ENCODE assay signal across 21 cellular contexts in the genomic region with DNA sequence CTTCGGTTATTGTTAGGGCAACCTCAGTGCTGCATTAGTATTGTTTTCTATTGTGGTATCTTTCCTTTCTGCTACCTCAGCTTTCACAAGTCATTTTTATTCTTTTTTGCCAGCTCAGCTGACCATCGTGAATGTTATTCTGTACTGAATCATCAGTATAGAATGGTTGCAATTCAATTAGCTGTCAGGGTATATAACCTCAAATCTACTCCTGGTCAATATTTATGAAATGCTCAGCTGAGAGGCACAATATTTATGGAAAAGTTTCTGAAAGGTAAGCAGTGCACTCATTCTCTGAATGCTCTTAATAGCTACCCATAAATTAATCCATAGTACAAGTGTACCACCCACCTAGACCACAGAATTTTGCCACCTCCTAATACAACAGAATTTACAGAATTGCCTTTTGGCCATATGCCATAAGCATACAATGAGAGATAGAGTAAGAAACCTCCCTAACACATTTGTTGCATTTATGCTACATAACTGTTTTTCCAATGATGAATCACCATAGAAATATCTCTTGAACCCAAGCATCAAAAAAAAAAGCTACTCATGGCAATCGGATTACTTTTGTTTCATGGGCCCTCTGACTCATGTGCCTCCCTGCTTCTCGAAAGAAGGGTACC.
DNase-seq lines count a peak whose midpoint lies in the region; ATAC-seq and TF ChIP-seq lines count a peak whose summit lies in the region.
"Had no signal": no experiment of that assay in that cellular context is flagged by ENCODE, and none has a peak within 500 bp of the region (broad histone marks: within the 10 kb centered on the region; RNA-seq: fewer than 3 reads in every experiment).

No MANE protein-coding gene starts in this region.

- WGBS in prostate gland, result 81% methylated on average over 4 of the region's 4 CpGs

- H3K27ac ChIP-seq in KMS-11 (peak overlapping the region; percentile 62), prostate gland (no peak overlapping the region)
- H3K27ac ChIP-seq: colonic mucosa, ovary, transverse colon, VCaP had no signal

- no peaks in the 10 kb centered on the region for H3K9me3 ChIP-seq in prostate gland
- H3K9me3 ChIP-seq: colonic mucosa, ovary, transverse colon had no signal

- no peaks in the 10 kb centered on the region for H4K20me1 ChIP-seq in KMS-11 (ENCODE audit: insufficient read depth)

- no peak for TF ChIP-seq POLR2A in prostate gland (IDR thresholded peaks at IDR 0.05)

- intact Hi-C loops in prostate gland (cut with DNase I), result no loop called here

- H3K79me2 ChIP-seq in KMS-11 (ENCODE audit: insufficient read depth, low read depth), result no peaks in the 10 kb centered on the region

- peaks cover 47% of the 10 kb centered on the region for H3K4me1 ChIP-seq in KMS-11 (ENCODE audit: low read depth, poor library complexity, severe bottlenecking)
- H3K4me1 ChIP-seq in prostate gland (replicated peaks), result no peaks in the 10 kb centered on the region
- H3K4me1 ChIP-seq: colonic mucosa, transverse colon had no signal

- H3K4me2 ChIP-seq in KMS-11, result peak overlapping the region; percentile 53

- H3K4me3 ChIP-seq in AG10803 (ENCODE audit: low read length) (no peak overlapping the region), KMS-11 (IDR thresholded peaks at IDR 0.05; ENCODE audit: insufficient read depth, low read depth, low read length) (no peak overlapping the region), prostate gland (no peak overlapping the region)
- H3K4me3 ChIP-seq: colonic mucosa, MG63, ovary, transverse colon had no signal

- H3K9ac ChIP-seq in KMS-11, result no peak overlapping the region; the same call in 1 of the 2 replicates

- H3K27me3 ChIP-seq in KMS-11 (ENCODE audit: insufficient read depth, low read depth) (no peaks in the 10 kb centered on the region), prostate gland (replicated peaks; ENCODE audit: insufficient read depth) (no peaks in the 10 kb centered on the region)
- H3K27me3 ChIP-seq: colonic mucosa, MG63, transverse colon had no signal

- ATAC-seq in HG02981 (IDR thresholded peaks at IDR 0.05; ENCODE audit: unreplicated experiment) (no peak), GM19467 (IDR thresholded peaks at IDR 0.05; ENCODE audit: unreplicated experiment) (no peak)
- ATAC-seq: activated naive CD8-positive, alpha-beta T cell treated with anti-CD3 and anti-CD28 coated beads, Interleukin-2, amount 50 U/mL, for 24 hours; left cardiac atrium; stimulated activated memory B cell treated with anti-CD40 and anti-IgM and Interleukin-4, amounts not matched to agents 10 μg/mL and 1 μg/mL and 100 μg/mL, for 72 hours had no signal

- TF ChIP-seq CTCF in AG10803 (conservative IDR thresholded peaks at IDR 0.05; ENCODE audit: low read length), result no peak
- no peak for TF ChIP-seq CTCF in KMS-11 (conservative IDR thresholded peaks at IDR 0.05; ENCODE audit: low read depth, low read length)
- TF ChIP-seq CTCF in GM20000 (IDR thresholded peaks at IDR 0.05; ENCODE audit: extremely low read depth, missing control alignments), result no peak
- no peak for TF ChIP-seq CTCF in prostate gland (IDR thresholded peaks at IDR 0.05)

- H3K36me3 ChIP-seq in KMS-11 (ENCODE audit: insufficient read depth) (no peaks in the 10 kb centered on the region), prostate gland (no peaks in the 10 kb centered on the region)
- H3K36me3 ChIP-seq: colonic mucosa, MG63, ovary, transverse colon had no signal

- peak; percentile 53 for DNase-seq in AG10803 (ENCODE audit: low read depth)
- peak; percentile 73 for DNase-seq in astrocyte of the hippocampus (ENCODE audit: low read depth, low spot score)
- peak; percentile 65 for DNase-seq in kidney glomerular epithelial cell (lab: John Stamatoyannopoulos, UW)
- DNase-seq in GM20000 (ENCODE audit: low spot score), result no peak
- DNase-seq in prostate gland (ENCODE audit: low spot score), result no peak
- DNase-seq: activated CD4-positive, alpha-beta memory T cell treated with anti-CD3 and anti-CD28 coated beads, Interleukin-2, amount 10 ng/mL, durations not matched to agents 7 days and 5 days; activated naive CD8-positive, alpha-beta T cell treated with anti-CD3 and anti-CD28 coated beads, Interleukin-2, amount 50 U/mL, for 24 hours; colonic mucosa; erythroblast; GF-D8; left cardiac atrium; MG63; NCI-H187 treated with DMSO at 0.1 percent for 48 hours; NCI-H526; ovary; transverse colon had no signal

- H2AFZ ChIP-seq in KMS-11 (ENCODE audit: low read depth), result peak overlapping the region; percentile 15; the same call in 1 of the 2 replicates

Comparison
In these comparisons a context has a peak if more than half of its experiments do, and no peak if none do; other contexts are left out.
1. DNase-seq: peak in AG10803 (single experiment), astrocyte of the hippocampus (single experiment) and kidney glomerular epithelial cell (single experiment); none in GM20000 (single experiment) and prostate gland (single experiment).